In genomic region chr9:95316794-95317118, GRCh38 we compare ENCODE assay signal across 7 cellular contexts. TPM values are rescaled to one million over a fixed set of nuclear protein-coding genes. Genes with fewer than 3 reads are reported as not detected.
A peak's percentile ranks its signal among the peaks of the same experiment; 100 is the strongest.
DNase-seq lines count a peak whose midpoint lies in the region; ATAC-seq and TF ChIP-seq lines count a peak whose summit lies in the region.

No MANE protein-coding gene starts in this region.

- H3K27me3 ChIP-seq in adipocyte (replicated peaks; ENCODE audit: control insufficient read depth, insufficient read depth, low read length), result no peaks in the 10 kb centered on the region

- DNase-seq in ELF-1 (ENCODE audit: low read depth, low spot score) (peak; percentile 87), NCI-H524 treated with DMSO at 0.1 percent for 48 hours (lab: John Stamatoyannopoulos, UW) (peak; percentile 73), adipocyte (ENCODE audit: low read depth) (peak; percentile 81), left cardiac atrium (peak; percentile 75), progenitor cell of endocrine pancreas (ENCODE audit: low spot score, unreplicated experiment) (peak; percentile 52)

- H3K4me1 ChIP-seq in adipocyte (ENCODE audit: control insufficient read depth, insufficient read depth, low read length), result peaks cover 5% of the 10 kb centered on the region

- H3K4me3 ChIP-seq in adipocyte (ENCODE audit: low read length), result peak overlapping the region; percentile 95

- H3K27me3 Mint-ChIP-seq in progenitor cell of endocrine pancreas, result no peaks in the 10 kb centered on the region

- no peaks in the 10 kb centered on the region for H3K36me3 ChIP-seq in adipocyte (ENCODE audit: control insufficient read depth, insufficient read depth, low read length, severe bottlenecking)

- peak overlapping the region; percentile 95 for H3K9ac ChIP-seq in adipocyte (ENCODE audit: low read length)

- peak overlapping the region; percentile 88 for H3K4me3 Mint-ChIP-seq in progenitor cell of endocrine pancreas (ENCODE audit: low read depth)

- peak overlapping the region; percentile 97 for H3K27ac Mint-ChIP-seq in progenitor cell of endocrine pancreas

- TF ChIP-seq CTCF in progenitor cell of endocrine pancreas (IDR thresholded peaks at IDR 0.05; ENCODE audit: unreplicated experiment), result no peak

- ATAC-seq in GM19463 (IDR thresholded peaks at IDR 0.05; ENCODE audit: unreplicated experiment), result peak; percentile 59
- ATAC-seq in HG03521 (IDR thresholded peaks at IDR 0.05; ENCODE audit: unreplicated experiment), result peak; percentile 39
- ATAC-seq in left cardiac atrium, result peak; percentile 61 to 81

- H3K4me1 Mint-ChIP-seq in progenitor cell of endocrine pancreas (ENCODE audit: low read depth), result peaks cover 23% of the 10 kb centered on the region

- no peaks in the 10 kb centered on the region for H3K9me3 ChIP-seq in adipocyte (ENCODE audit: control insufficient read depth, low read length)

- H3K36me3 Mint-ChIP-seq in progenitor cell of endocrine pancreas (ENCODE audit: insufficient read depth), result no peaks in the 10 kb centered on the region

- no peaks in the 10 kb centered on the region for H3K9me3 Mint-ChIP-seq in progenitor cell of endocrine pancreas (ENCODE audit: low read depth)

- intact Hi-C loops in left cardiac atrium (cut with DNase I), result loop anchor here in 1 of 2 donors (10.0 kb wide), 1 partner anchor 198 kb away; the partner anchor contains the start of gene PTCH1

RNA-seq across cellular contexts. Expression of gene FANCC, which starts 0.8 kb away (rescaled TPM):
- total RNA-seq in left cardiac atrium, result 1 to 10 TPM; 5.0 to 6.2 TPM
- total RNA-seq in progenitor cell of endocrine pancreas, result 28.5 and 28.9 TPM in 2 replicates

Comparison
In these comparisons a context has a peak if more than half of its experiments do, and no peak if none do; other contexts are left out.
1. Peak in every context shown above with its lines: DNase-seq, ATAC-seq and H3K4me3 ChIP-seq.